8 cellular contexts compared by ENCODE assay signal in genomic region chr14:81169711-81170103, GRCh38. TPM values are rescaled to one million over a fixed set of nuclear protein-coding genes. Genes with fewer than 3 reads are reported as not detected.
DNase-seq lines count a peak whose midpoint lies in the region; ATAC-seq and TF ChIP-seq lines count a peak whose summit lies in the region.

No MANE protein-coding gene starts in this region.

- peak overlapping the region; percentile 68 for H3K23ac ChIP-seq in mesendoderm (ENCODE audit: low read length)

- no peak overlapping the region for H2BK120ac ChIP-seq in mesendoderm (ENCODE audit: low read depth, low read length)

- H3K36me3 ChIP-seq in endocrine pancreas (ENCODE audit: control insufficient read depth, insufficient read depth, low read length) (no peaks in the 10 kb centered on the region), mesendoderm (ENCODE audit: control insufficient read depth, insufficient read depth, low read length) (no peaks in the 10 kb centered on the region), thyroid gland (no peaks in the 10 kb centered on the region)

- intact Hi-C loops in thyroid gland (cut with DNase I): loop anchor here (5.0 kb wide), 1 partner anchor 212 kb away; the partner anchor contains the start of gene TSHR

- H2AK5ac ChIP-seq in mesendoderm (ENCODE audit: low read length): no peak overlapping the region

- no peaks in the 10 kb centered on the region for H3K79me2 ChIP-seq in mesendoderm (ENCODE audit: control insufficient read depth, insufficient read depth, low read length)

- H3K4me1 ChIP-seq in endocrine pancreas (ENCODE audit: control insufficient read depth, insufficient read depth, low read length) (no peaks in the 10 kb centered on the region), mesendoderm (ENCODE audit: control insufficient read depth, low read depth, low read length) (no peaks in the 10 kb centered on the region), thyroid gland (peaks cover 35 to 50% of the 10 kb centered on the region in 2 donors)

- peak overlapping the region; percentile 88 for H3K18ac ChIP-seq in mesendoderm (ENCODE audit: low read length)

- DNase-seq in AG10803 (ENCODE audit: low read depth) (peak; percentile 31), mesendoderm (peak; percentile 9), thyroid gland (peak; percentile 58 to 64), iPS-NIHi11 (ENCODE audit: low spot score) (no peak)

- peak overlapping the region; percentile 24 for H4K5ac ChIP-seq in mesendoderm (ENCODE audit: low read length)

- no peak overlapping the region for H3K27ac ChIP-seq in mesendoderm (ENCODE audit: low read depth, low read length)
- peak overlapping the region; percentile 92 to 98 (median 96) for H3K27ac ChIP-seq in thyroid gland

- H3K4me2 ChIP-seq in mesendoderm (ENCODE audit: low read length): peak overlapping the region; percentile 82

- H3K27me3 ChIP-seq in endocrine pancreas (ENCODE audit: control insufficient read depth, insufficient read depth, low read length) (no peaks in the 10 kb centered on the region), mesendoderm (ENCODE audit: insufficient read depth, low read length, poor library complexity) (no peaks in the 10 kb centered on the region), thyroid gland (no peaks in the 10 kb centered on the region)

- H4K8ac ChIP-seq in mesendoderm (ENCODE audit: low read depth, low read length): no peak overlapping the region

- H3K9me3 ChIP-seq in endocrine pancreas (ENCODE audit: control insufficient read depth, low read length): no peaks in the 10 kb centered on the region
- no peaks in the 10 kb centered on the region for H3K9me3 ChIP-seq in thyroid gland

- no peak overlapping the region for H2BK5ac ChIP-seq in mesendoderm (ENCODE audit: low read length)

- TF ChIP-seq CTCF in AG10803 (conservative IDR thresholded peaks at IDR 0.05; ENCODE audit: low read length): no peak
- TF ChIP-seq CTCF in thyroid gland (IDR thresholded peaks at IDR 0.05): no peak

- H3K4me3 ChIP-seq in AG10803 (ENCODE audit: low read length) (peak overlapping the region; percentile 81), endocrine pancreas (ENCODE audit: control insufficient read depth, insufficient read depth, low read length) (peak overlapping the region; percentile 50), mesendoderm (ENCODE audit: low read length) (peak overlapping the region; percentile 57), thyroid gland (replicated peaks in 1 of 3) (peak overlapping the region in 2 of 3 donors; percentile 41 to 46)

- ATAC-seq in GM18511 (IDR thresholded peaks at IDR 0.05; ENCODE audit: unreplicated experiment): peak; percentile 35
- ATAC-seq in HG03045 (IDR thresholded peaks at IDR 0.05; ENCODE audit: unreplicated experiment): peak; percentile 29
- peak; percentile 51 for ATAC-seq in SK-N-SH treated with all-trans-retinoic acid at 6 μM for 48 hours

- H3K9ac ChIP-seq in endocrine pancreas (ENCODE audit: control insufficient read depth, insufficient read depth, low read length) (peak overlapping the region; percentile 78), mesendoderm (ENCODE audit: low read length) (peak overlapping the region; percentile 81)

- H3K4ac ChIP-seq in mesendoderm (ENCODE audit: low read depth, low read length): peak overlapping the region; percentile 81

- no CpG with 5 or more reads among the region's 10 CpGs for WGBS in mesendoderm (ENCODE audit: extremely low coverage, insufficient coverage, low lambda C conversion rate)
- 14 to 17% methylated on average over 9 to 10 of the region's 10 CpGs for WGBS in thyroid gland, 2 donors

- TF ChIP-seq POLR2A in thyroid gland (IDR thresholded peaks at IDR 0.05): no peak

- H2BK15ac ChIP-seq in mesendoderm (replicated peaks; ENCODE audit: low read depth): no peak overlapping the region

- no peaks in the 10 kb centered on the region for H3K79me1 ChIP-seq in mesendoderm (ENCODE audit: low read length)

- H3K56ac ChIP-seq in mesendoderm (ENCODE audit: low read length): peak overlapping the region; percentile 96

TF ChIP-seq in SK-N-SH treated with all-trans-retinoic acid at 6 μM for 48 hours, 23 proteins besides CTCF, POLR2A, EP300 and RAD21:
- no peak for TF ChIP-seq PATZ1 (CRISPR knock-in tag; IDR thresholded peaks at IDR 0.05; ENCODE audit: borderline replicate concordance)
- no peak for TF ChIP-seq TSHZ2 (CRISPR knock-in tag; IDR thresholded peaks at IDR 0.05)
- TF ChIP-seq RARB (CRISPR knock-in tag; IDR thresholded peaks at IDR 0.05): no peak
- no peak for TF ChIP-seq ISL1 (CRISPR knock-in tag; IDR thresholded peaks at IDR 0.05)
- no peak for TF ChIP-seq TOX (CRISPR knock-in tag; IDR thresholded peaks at IDR 0.05; ENCODE audit: borderline replicate concordance)
- TF ChIP-seq BACH2 (CRISPR knock-in tag; IDR thresholded peaks at IDR 0.05; ENCODE audit: borderline replicate concordance): no peak
- no peak for TF ChIP-seq ZFP3 (CRISPR knock-in tag; IDR thresholded peaks at IDR 0.05)
- TF ChIP-seq ZNF565 (CRISPR knock-in tag; conservative IDR thresholded peaks at IDR 0.05; ENCODE audit: low read depth): no peak
- TF ChIP-seq PPARA (CRISPR knock-in tag; IDR thresholded peaks at IDR 0.05; ENCODE audit: borderline replicate concordance): no peak
- TF ChIP-seq OSR1 (CRISPR knock-in tag; IDR thresholded peaks at IDR 0.05): no peak
- TF ChIP-seq ARNTL (CRISPR knock-in tag; IDR thresholded peaks at IDR 0.05; ENCODE audit: borderline replicate concordance, low read depth): no peak
- TF ChIP-seq CSRNP3 (CRISPR knock-in tag; IDR thresholded peaks at IDR 0.05): no peak
- no peak for TF ChIP-seq TCF4 (CRISPR knock-in tag; IDR thresholded peaks at IDR 0.05; ENCODE audit: borderline replicate concordance)
- no peak for TF ChIP-seq GLIS3 (CRISPR knock-in tag; IDR thresholded peaks at IDR 0.05)
- TF ChIP-seq ESRRG (CRISPR knock-in tag; IDR thresholded peaks at IDR 0.05): no peak
- no peak for TF ChIP-seq CSDC2 (CRISPR knock-in tag; IDR thresholded peaks at IDR 0.05)

RNA-seq across cellular contexts. Expression of gene GTF2A1, which starts 51.1 kb away (rescaled TPM):
- 30.2 TPM for polyA plus RNA-seq in mesendoderm (2013, experiment 1 of 2)
- 30.9 TPM for polyA plus RNA-seq in mesendoderm (2013, experiment 2 of 2)
- 10 to 100 TPM; 31.4 to 51.7 (median 39.7) TPM for total RNA-seq in thyroid gland
